8 cellular contexts compared by ENCODE assay signal in the genomic region with DNA sequence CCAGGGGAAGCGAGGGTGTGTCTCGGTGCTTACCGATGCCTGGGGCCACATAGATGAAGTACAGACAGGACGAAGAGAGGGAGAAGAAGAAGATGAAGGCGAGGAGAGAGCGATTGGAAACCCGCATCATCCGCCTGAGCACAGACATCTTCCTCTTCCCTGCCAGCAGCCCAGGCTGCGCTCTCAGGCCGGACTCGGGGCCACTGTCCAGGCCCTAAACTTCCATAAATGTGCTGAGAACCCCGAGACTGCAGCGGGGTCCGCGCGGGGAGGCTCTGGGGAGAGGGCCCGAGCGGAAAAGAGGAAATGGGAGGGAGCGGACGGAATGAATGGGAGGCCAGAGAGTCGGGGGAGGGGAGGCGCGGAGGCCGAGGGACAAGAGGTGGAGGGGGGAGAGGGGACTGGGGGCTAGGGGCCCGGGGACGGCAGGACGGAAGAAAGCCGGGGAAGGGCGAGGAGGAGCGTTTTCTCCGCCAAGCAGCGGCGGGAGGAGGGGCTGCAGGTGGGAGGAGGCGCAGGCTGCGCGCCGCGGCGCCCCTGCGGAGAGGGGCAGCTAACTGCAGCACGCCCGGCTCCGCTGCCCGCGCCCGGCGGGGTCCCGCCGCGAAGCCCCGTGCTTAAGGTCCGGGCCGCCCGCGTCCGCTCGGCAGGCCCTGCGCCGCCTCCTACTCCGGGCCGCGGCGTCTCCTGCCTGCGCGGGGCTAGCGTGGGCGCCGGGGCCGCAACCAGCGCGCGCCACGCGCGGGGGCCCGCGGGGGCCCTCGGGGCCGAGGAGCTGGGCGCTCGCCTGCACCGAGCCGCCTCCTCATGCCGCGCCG. TPM values are rescaled to one million over a fixed set of nuclear protein-coding genes. Genes with fewer than 3 reads are reported as not detected.
A peak's percentile ranks its signal among the peaks of the same experiment; 100 is the strongest.
DNase-seq lines count a peak whose midpoint lies in the region; ATAC-seq, FAIRE-seq and TF ChIP-seq lines count a peak whose summit lies in the region.

A gene with protein sequence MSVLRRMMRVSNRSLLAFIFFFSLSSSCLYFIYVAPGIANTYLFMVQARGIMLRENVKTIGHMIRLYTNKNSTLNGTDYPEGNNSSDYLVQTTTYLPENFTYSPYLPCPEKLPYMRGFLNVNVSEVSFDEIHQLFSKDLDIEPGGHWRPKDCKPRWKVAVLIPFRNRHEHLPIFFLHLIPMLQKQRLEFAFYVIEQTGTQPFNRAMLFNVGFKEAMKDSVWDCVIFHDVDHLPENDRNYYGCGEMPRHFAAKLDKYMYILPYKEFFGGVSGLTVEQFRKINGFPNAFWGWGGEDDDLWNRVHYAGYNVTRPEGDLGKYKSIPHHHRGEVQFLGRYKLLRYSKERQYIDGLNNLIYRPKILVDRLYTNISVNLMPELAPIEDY (minus strand): TSS at position 303 of the 818 bp plus-strand sequence. CDS start 155 bp downstream, at position 148.

- peak; percentile 36 for ATAC-seq in GM19467 (IDR thresholded peaks at IDR 0.05; ENCODE audit: unreplicated experiment)
- ATAC-seq in HG03520 (IDR thresholded peaks at IDR 0.05; ENCODE audit: unreplicated experiment) = peak; percentile 25

- H3K9ac ChIP-seq in SK-N-MC (ENCODE audit: insufficient read length) (no peak within 1 kb of the TSS), kidney (ENCODE audit: low read length in 2 of 2) (peak within 1 kb of the TSS; percentile 50 to 51)

- no peak for FAIRE-seq in kidney (lab: Jason Lieb, UNC)

- H3K4me3 ChIP-seq in SK-N-MC = peak within 1 kb of the TSS; percentile 67
- peak within 1 kb of the TSS; percentile 58 to 73 for H3K4me3 ChIP-seq in cardiac fibroblast (replicated peaks in 1 of 2; ENCODE audit: low read depth in 2 of 2, low read length in 2 of 2)
- H3K4me3 ChIP-seq in kidney (ENCODE audit: low read length in 2 of 2) = peak within 1 kb of the TSS; percentile 74 to 85

- intact Hi-C loops in kidney (cut with DNase I) = no loop called here

- TF ChIP-seq CTCF in cardiac fibroblast (IDR thresholded peaks at IDR 0.05; ENCODE audit: low read depth, low read length) (no peak), kidney (IDR thresholded peaks at IDR 0.05; ENCODE audit: borderline replicate concordance, extremely low read depth, insufficient read depth) (no peak)

- no peak within 1 kb of the TSS for H3K27ac ChIP-seq in SK-N-MC
- peak within 1 kb of the TSS in 1 of 2 donors; percentile 36 for H3K27ac ChIP-seq in kidney (ENCODE audit: low read depth in 2 of 2, low read length in 2 of 2)

- H3K36me3 ChIP-seq in SK-N-MC (ENCODE audit: insufficient read depth, low read length) = no peaks in the 10 kb centered on the region
- no peaks in the 10 kb centered on the region for H3K36me3 ChIP-seq in kidney (ENCODE audit: control insufficient read depth in 1 of 2, insufficient read depth in 2 of 2, low read length in 2 of 2)

- H3K9me3 ChIP-seq in SK-N-MC (ENCODE audit: low read depth, low read length) (no peaks in the 10 kb centered on the region), kidney (ENCODE audit: control insufficient read depth in 1 of 2, low read length in 2 of 2) (no peaks in the 10 kb centered on the region)

- DNase-seq in ELF-1 (ENCODE audit: low read depth, low spot score) = peak; percentile 75
- DNase-seq in SK-N-MC (ENCODE audit: low read depth, low spot score) = no peak
- DNase-seq in cardiac fibroblast (ENCODE audit: low read depth in 2 of 2) = peak; percentile 27 to 34
- peak; percentile 69 for DNase-seq in kidney
- peak; percentile 2 to 10 for DNase-seq in stimulated activated CD4-positive, alpha-beta T cell treated with anti-CD3 and anti-CD28 coated beads, Interleukin-4, amount 100 ng/mL, for 48 hours (ENCODE audit: low read depth in 2 of 2)
- DNase-seq in mesenteric fat pad (ENCODE audit: low spot score) = no peak

- peaks cover 0 to 3% of the 10 kb centered on the region in 2 donors for H3K4me1 ChIP-seq in kidney (ENCODE audit: control insufficient read depth in 1 of 2, insufficient read depth in 1 of 2, low read depth in 1 of 2, low read length in 2 of 2)

RNA-seq across cellular contexts. Expression of the gene that starts here (rescaled TPM):
- total RNA-seq in kidney (4.2 TPM), mesenteric fat pad (7.3 TPM)
- 2.1 TPM for polyA plus RNA-seq in kidney (ENCODE audit: insufficient read depth, low read depth, low replicate concordance)

Comparison
In these comparisons a context has a peak if more than half of its experiments do, and no peak if none do; other contexts are left out.
1. DNase-seq: peak in ELF-1 (single experiment), cardiac fibroblast (2 of 2), kidney (single experiment) and stimulated activated CD4-positive, alpha-beta T cell treated with anti-CD3 and anti-CD28 coated beads, Interleukin-4, amount 100 ng/mL, for 48 hours (2 of 2); none in SK-N-MC (single experiment) and mesenteric fat pad (single experiment).
2. Peak in every context shown above with its lines, with median percentiles within 50 percentile points of each other: H3K4me3 ChIP-seq.